1 cellular context compared by ENCODE assay signal in the genomic region with DNA sequence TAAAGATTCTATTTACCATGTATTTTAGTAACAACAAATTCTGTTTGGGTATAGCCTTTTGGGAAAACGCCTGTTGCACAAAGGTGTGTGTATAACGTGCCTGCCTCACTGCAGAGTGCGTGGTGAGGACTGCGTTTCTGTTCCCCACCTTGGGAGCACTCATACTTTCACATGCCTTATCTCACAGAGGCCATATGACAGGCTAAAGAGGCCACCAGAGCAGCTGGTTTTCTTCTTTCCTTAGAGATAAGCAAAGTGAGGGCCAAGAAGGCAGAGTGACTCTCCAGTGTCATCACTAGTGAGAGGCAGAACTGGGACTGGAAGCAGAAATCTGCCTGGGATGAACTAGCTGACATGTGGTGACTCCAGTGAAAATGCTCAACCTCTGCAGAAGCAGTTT.
A peak's percentile ranks its signal among the peaks of the same experiment; 100 is the strongest.
TF ChIP-seq lines count a peak whose summit lies in the region.

No MANE protein-coding gene starts in this region.

TF ChIP-seq in K562, 482 proteins besides CTCF, POLR2A, EP300 and RAD21 (continued from another document and continues in another):
- TF ChIP-seq ZBED1 (IDR thresholded peaks at IDR 0.05) = no peak
- no peak for TF ChIP-seq SNRNP70 (optimal IDR thresholded peaks at IDR 0.05; ENCODE audit: low read depth, low read length)
- TF ChIP-seq HDAC8 (tag; IDR thresholded peaks at IDR 0.05) = no peak
- no peak for TF ChIP-seq U2AF2 (optimal IDR thresholded peaks at IDR 0.05; ENCODE audit: low read depth, low read length)
- TF ChIP-seq RREB1 (CRISPR knock-in tag; IDR thresholded peaks at IDR 0.05) = no peak
- no peak for TF ChIP-seq HOXB6 (CRISPR knock-in tag; IDR thresholded peaks at IDR 0.05; ENCODE audit: borderline replicate concordance)
- no peak for TF ChIP-seq CLOCK (CRISPR knock-in tag; IDR thresholded peaks at IDR 0.05; ENCODE audit: borderline replicate concordance)
- TF ChIP-seq MECOM (CRISPR knock-in tag; IDR thresholded peaks at IDR 0.05) = 0 out of 2 replicates have a peak, but pooled peaks have one; percentile 46
- TF ChIP-seq PCBP2 (IDR thresholded peaks at IDR 0.05; ENCODE audit: low read depth, low read length, poor library complexity, severe bottlenecking) = no peak
- TF ChIP-seq, protein P1, sequence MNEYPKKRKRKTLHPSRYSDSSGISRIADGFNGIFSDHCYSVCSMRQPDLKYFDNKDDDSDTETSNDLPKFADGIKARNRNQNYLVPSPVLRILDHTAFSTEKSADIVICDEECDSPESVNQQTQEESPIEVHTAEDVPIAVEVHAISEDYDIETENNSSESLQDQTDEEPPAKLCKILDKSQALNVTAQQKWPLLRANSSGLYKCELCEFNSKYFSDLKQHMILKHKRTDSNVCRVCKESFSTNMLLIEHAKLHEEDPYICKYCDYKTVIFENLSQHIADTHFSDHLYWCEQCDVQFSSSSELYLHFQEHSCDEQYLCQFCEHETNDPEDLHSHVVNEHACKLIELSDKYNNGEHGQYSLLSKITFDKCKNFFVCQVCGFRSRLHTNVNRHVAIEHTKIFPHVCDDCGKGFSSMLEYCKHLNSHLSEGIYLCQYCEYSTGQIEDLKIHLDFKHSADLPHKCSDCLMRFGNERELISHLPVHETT (CRISPR knock-in tag; conservative IDR thresholded peaks at IDR 0.05 in 1 of 2, IDR thresholded peaks at IDR 0.05 in 1 of 2) = peak in 1 of 2 experiments; percentile 27; a peak in 1 of 4 replicates
- peak; percentile 84 for TF ChIP-seq DPF2 (IDR thresholded peaks at IDR 0.05)
- no peak for TF ChIP-seq ZNF121 (CRISPR knock-in tag; conservative IDR thresholded peaks at IDR 0.05)
- TF ChIP-seq ZNF561 (CRISPR knock-in tag; conservative IDR thresholded peaks at IDR 0.05) = no peak
- TF ChIP-seq SMAD1 (IDR thresholded peaks at IDR 0.05; ENCODE audit: low read depth, low read length, partially characterized antibody) = no peak
- TF ChIP-seq C11orf30 (IDR thresholded peaks at IDR 0.05; ENCODE audit: low read depth) = no peak
- TF ChIP-seq, protein P2, sequence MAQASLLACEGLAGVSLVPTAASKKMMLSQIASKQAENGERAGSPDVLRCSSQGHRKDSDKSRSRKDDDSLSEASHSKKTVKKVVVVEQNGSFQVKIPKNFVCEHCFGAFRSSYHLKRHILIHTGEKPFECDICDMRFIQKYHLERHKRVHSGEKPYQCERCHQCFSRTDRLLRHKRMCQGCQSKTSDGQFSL (CRISPR knock-in tag; IDR thresholded peaks at IDR 0.05) = no peak
- TF ChIP-seq, protein P2 (tag; IDR thresholded peaks at IDR 0.05) = no peak
- TF ChIP-seq, protein P3, sequence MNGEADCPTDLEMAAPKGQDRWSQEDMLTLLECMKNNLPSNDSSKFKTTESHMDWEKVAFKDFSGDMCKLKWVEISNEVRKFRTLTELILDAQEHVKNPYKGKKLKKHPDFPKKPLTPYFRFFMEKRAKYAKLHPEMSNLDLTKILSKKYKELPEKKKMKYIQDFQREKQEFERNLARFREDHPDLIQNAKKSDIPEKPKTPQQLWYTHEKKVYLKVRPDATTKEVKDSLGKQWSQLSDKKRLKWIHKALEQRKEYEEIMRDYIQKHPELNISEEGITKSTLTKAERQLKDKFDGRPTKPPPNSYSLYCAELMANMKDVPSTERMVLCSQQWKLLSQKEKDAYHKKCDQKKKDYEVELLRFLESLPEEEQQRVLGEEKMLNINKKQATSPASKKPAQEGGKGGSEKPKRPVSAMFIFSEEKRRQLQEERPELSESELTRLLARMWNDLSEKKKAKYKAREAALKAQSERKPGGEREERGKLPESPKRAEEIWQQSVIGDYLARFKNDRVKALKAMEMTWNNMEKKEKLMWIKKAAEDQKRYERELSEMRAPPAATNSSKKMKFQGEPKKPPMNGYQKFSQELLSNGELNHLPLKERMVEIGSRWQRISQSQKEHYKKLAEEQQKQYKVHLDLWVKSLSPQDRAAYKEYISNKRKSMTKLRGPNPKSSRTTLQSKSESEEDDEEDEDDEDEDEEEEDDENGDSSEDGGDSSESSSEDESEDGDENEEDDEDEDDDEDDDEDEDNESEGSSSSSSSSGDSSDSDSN (IDR thresholded peaks at IDR 0.05; ENCODE audit: borderline replicate concordance in 1 of 2, low read depth in 2 of 2, low read length in 2 of 2) = no peak
- TF ChIP-seq DMBX1 (CRISPR knock-in tag; IDR thresholded peaks at IDR 0.05; ENCODE audit: borderline replicate concordance) = no peak
- no peak for TF ChIP-seq TGIF2 (CRISPR knock-in tag; IDR thresholded peaks at IDR 0.05)
- TF ChIP-seq CBX1 (IDR thresholded peaks at IDR 0.05; ENCODE audit: low read depth) = no peak
- TF ChIP-seq MTA2 (IDR thresholded peaks at IDR 0.05; ENCODE audit: low read depth) = peak; percentile 76
- no peak for TF ChIP-seq ELF4 (CRISPR knock-in tag; IDR thresholded peaks at IDR 0.05)
- no peak for TF ChIP-seq JUNB (CRISPR knock-in tag; conservative IDR thresholded peaks at IDR 0.05)
- TF ChIP-seq MAFF (IDR thresholded peaks at IDR 0.05; ENCODE audit: low read length) = no peak
- TF ChIP-seq KDM1A (IDR thresholded peaks at IDR 0.05) = no peak
- no peak for TF ChIP-seq XRCC3 (IDR thresholded peaks at IDR 0.05)
- TF ChIP-seq ZNF766 (CRISPR knock-in tag; conservative IDR thresholded peaks at IDR 0.05) = peak; percentile 69; the same call in 1 of the 2 replicates
- TF ChIP-seq CAMTA2 (CRISPR knock-in tag; conservative IDR thresholded peaks at IDR 0.05) = no peak
- TF ChIP-seq ZNF586 (CRISPR knock-in tag; conservative IDR thresholded peaks at IDR 0.05) = no peak
- 0 out of 2 replicates have a peak, but pooled peaks have one; percentile 46 for TF ChIP-seq ZEB2 (IDR thresholded peaks at IDR 0.05)
- TF ChIP-seq CREB1 (IDR thresholded peaks at IDR 0.05) = no peak
- no peak for TF ChIP-seq CREB1 (CRISPR knock-in tag; IDR thresholded peaks at IDR 0.05)
- 0 out of 2 replicates have a peak, but pooled peaks have one; percentile 48 for TF ChIP-seq ATF4 (CRISPR knock-in tag; IDR thresholded peaks at IDR 0.05)
- TF ChIP-seq U2AF1 (optimal IDR thresholded peaks at IDR 0.05; ENCODE audit: low read depth, low read length) = no peak
- no peak for TF ChIP-seq HMG20B (CRISPR knock-in tag; IDR thresholded peaks at IDR 0.05)
- TF ChIP-seq HNRNPLL (IDR thresholded peaks at IDR 0.05; ENCODE audit: low read depth, low read length, poor library complexity, severe bottlenecking) = no peak
- no peak for TF ChIP-seq RUNX1 (IDR thresholded peaks at IDR 0.05; ENCODE audit: low read depth)
- TF ChIP-seq RNF2 (IDR thresholded peaks at IDR 0.05) = no peak
- TF ChIP-seq ZNF551 (CRISPR knock-in tag; IDR thresholded peaks at IDR 0.05) = no peak
- TF ChIP-seq NEUROD1 (IDR thresholded peaks at IDR 0.05; ENCODE audit: borderline replicate concordance, low read depth, low read length, partially characterized antibody) = no peak
- no peak for TF ChIP-seq ZNF584 (CRISPR knock-in tag; IDR thresholded peaks at IDR 0.05; ENCODE audit: low read depth)
- TF ChIP-seq TCF7L2 (IDR thresholded peaks at IDR 0.05; ENCODE audit: low read depth, low read length) = no peak
- TF ChIP-seq NFE2L1 (tag; IDR thresholded peaks at IDR 0.05; ENCODE audit: borderline replicate concordance, low read depth) = no peak
- no peak for TF ChIP-seq ZNF174 (CRISPR knock-in tag; IDR thresholded peaks at IDR 0.05)
- TF ChIP-seq, protein P4, sequence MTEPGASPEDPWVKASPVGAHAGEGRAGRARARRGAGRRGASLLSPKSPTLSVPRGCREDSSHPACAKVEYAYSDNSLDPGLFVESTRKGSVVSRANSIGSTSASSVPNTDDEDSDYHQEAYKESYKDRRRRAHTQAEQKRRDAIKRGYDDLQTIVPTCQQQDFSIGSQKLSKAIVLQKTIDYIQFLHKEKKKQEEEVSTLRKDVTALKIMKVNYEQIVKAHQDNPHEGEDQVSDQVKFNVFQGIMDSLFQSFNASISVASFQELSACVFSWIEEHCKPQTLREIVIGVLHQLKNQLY (CRISPR knock-in tag; conservative IDR thresholded peaks at IDR 0.05) = no peak
- no peak for TF ChIP-seq TFAM (CRISPR knock-in tag; conservative IDR thresholded peaks at IDR 0.05)
- TF ChIP-seq ETV6 (IDR thresholded peaks at IDR 0.05; ENCODE audit: borderline replicate concordance in 1 of 2, low read depth in 2 of 2, low read length in 1 of 2) = no peak
- no peak for TF ChIP-seq ETV6 (CRISPR knock-in tag; IDR thresholded peaks at IDR 0.05; ENCODE audit: borderline replicate concordance)
- TF ChIP-seq, protein P5, sequence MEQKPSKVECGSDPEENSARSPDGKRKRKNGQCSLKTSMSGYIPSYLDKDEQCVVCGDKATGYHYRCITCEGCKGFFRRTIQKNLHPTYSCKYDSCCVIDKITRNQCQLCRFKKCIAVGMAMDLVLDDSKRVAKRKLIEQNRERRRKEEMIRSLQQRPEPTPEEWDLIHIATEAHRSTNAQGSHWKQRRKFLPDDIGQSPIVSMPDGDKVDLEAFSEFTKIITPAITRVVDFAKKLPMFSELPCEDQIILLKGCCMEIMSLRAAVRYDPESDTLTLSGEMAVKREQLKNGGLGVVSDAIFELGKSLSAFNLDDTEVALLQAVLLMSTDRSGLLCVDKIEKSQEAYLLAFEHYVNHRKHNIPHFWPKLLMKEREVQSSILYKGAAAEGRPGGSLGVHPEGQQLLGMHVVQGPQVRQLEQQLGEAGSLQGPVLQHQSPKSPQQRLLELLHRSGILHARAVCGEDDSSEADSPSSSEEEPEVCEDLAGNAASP (IDR thresholded peaks at IDR 0.05) = no peak
- no peak for TF ChIP-seq ILF3 (IDR thresholded peaks at IDR 0.05; ENCODE audit: borderline replicate concordance)
- no peak for TF ChIP-seq HBP1 (CRISPR knock-in tag; IDR thresholded peaks at IDR 0.05)
